Comparison of ENCODE assay signal across 2 cellular contexts in genomic region chr3:113212845-113213375, GRCh38.
TF ChIP-seq lines count a peak whose summit lies in the region.

No MANE protein-coding gene starts in this region.

TF ChIP-seq in IMR-90, 13 proteins besides CTCF, POLR2A, EP300 and RAD21:
- TF ChIP-seq USF2 (IDR thresholded peaks at IDR 0.05; ENCODE audit: low read depth, low read length): no peak

TF ChIP-seq in H1, 55 proteins besides CTCF, POLR2A, EP300 and RAD21:
- TF ChIP-seq EGR1 (IDR thresholded peaks at IDR 0.05; ENCODE audit: borderline replicate concordance, low read depth, low read length) (no peak), HDAC6 (IDR thresholded peaks at IDR 0.05; ENCODE audit: low read depth, low read length) (no peak), BCL11A (IDR thresholded peaks at IDR 0.05; ENCODE audit: low read depth in 2 of 2, low read length in 2 of 2) (no peak), CEBPB (IDR thresholded peaks at IDR 0.05; ENCODE audit: low read depth, low read length) (no peak), GABPA (IDR thresholded peaks at IDR 0.05; ENCODE audit: borderline replicate concordance, insufficient read depth, low read length) (no peak), RBBP5 (IDR thresholded peaks at IDR 0.05; ENCODE audit: borderline replicate concordance, low read depth, low read length) (no peak), ASH2L (IDR thresholded peaks at IDR 0.05; ENCODE audit: low read length) (no peak), CREB1 (IDR thresholded peaks at IDR 0.05) (no peak), YY1 (IDR thresholded peaks at IDR 0.05; ENCODE audit: low read depth, low read length) (no peak), ZNF274 (IDR thresholded peaks at IDR 0.05; ENCODE audit: borderline replicate concordance, extremely low read depth, low read length) (no peak), SAP30 (IDR thresholded peaks at IDR 0.05; ENCODE audit: insufficient read depth, insufficient replicate concordance, low read length) (no peak), JUND (IDR thresholded peaks at IDR 0.05; ENCODE audit: low read length) (no peak), CHD2 (IDR thresholded peaks at IDR 0.05; ENCODE audit: low read length) (no peak), POU5F1 (IDR thresholded peaks at IDR 0.05; ENCODE audit: low read depth, low read length) (no peak), FOSL1 (IDR thresholded peaks at IDR 0.05; ENCODE audit: insufficient read depth, low read depth, low read length) (no peak), TAF1 (IDR thresholded peaks at IDR 0.05; ENCODE audit: low read depth, low read length) (no peak)
